ENCODE assay signal across 8 cellular contexts in the genomic region with DNA sequence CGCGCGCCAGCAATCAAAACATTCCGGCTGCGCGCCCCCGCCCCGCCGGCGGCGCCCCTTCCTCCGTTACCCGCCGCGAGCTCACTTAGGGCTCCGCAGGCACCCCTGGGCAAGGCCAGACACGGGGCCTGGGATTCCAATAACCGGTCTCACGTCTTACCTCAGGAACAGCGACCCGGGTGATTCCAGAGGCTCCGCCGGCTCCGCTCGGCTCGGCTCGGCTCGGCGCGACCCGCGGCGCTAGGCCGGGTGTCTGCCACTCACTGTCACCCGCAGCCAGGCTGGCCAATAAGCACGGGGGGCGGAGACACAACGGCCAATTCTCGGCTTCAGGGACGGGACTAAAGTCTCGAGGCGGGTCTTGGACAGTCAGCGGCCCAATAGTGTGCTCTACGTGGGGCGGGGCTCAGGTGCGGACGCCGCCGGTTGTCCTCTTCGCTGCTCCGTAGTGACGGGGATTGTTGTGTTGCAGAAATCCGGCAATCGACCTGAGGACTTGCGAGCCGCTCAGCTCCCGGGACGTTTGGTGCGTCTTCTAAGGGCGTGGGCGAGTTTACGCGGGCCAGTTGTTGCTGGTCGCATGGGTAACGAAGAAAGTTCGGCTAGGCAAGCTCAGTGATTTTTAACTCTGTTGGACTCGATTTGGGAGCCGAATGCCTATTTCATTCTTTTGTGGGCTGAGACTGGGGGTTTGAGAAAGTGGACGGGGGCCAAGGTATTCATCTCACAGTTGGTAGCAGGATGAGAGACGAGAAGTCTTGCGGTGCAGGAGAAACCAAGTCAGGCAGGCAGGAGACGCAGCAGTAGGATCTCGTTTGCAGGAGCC. TPM values are rescaled to one million over a fixed set of nuclear protein-coding genes. Genes with fewer than 3 reads are reported as not detected.
DNase-seq lines count a peak whose midpoint lies in the region; ATAC-seq, FAIRE-seq and TF ChIP-seq lines count a peak whose summit lies in the region.

A gene with protein sequence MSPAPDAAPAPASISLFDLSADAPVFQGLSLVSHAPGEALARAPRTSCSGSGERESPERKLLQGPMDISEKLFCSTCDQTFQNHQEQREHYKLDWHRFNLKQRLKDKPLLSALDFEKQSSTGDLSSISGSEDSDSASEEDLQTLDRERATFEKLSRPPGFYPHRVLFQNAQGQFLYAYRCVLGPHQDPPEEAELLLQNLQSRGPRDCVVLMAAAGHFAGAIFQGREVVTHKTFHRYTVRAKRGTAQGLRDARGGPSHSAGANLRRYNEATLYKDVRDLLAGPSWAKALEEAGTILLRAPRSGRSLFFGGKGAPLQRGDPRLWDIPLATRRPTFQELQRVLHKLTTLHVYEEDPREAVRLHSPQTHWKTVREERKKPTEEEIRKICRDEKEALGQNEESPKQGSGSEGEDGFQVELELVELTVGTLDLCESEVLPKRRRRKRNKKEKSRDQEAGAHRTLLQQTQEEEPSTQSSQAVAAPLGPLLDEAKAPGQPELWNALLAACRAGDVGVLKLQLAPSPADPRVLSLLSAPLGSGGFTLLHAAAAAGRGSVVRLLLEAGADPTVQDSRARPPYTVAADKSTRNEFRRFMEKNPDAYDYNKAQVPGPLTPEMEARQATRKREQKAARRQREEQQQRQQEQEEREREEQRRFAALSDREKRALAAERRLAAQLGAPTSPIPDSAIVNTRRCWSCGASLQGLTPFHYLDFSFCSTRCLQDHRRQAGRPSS (plus strand): TSS at position 432 of the 826 bp plus-strand sequence. CDS start 452 bp downstream, outside the sequence.
A gene with protein sequence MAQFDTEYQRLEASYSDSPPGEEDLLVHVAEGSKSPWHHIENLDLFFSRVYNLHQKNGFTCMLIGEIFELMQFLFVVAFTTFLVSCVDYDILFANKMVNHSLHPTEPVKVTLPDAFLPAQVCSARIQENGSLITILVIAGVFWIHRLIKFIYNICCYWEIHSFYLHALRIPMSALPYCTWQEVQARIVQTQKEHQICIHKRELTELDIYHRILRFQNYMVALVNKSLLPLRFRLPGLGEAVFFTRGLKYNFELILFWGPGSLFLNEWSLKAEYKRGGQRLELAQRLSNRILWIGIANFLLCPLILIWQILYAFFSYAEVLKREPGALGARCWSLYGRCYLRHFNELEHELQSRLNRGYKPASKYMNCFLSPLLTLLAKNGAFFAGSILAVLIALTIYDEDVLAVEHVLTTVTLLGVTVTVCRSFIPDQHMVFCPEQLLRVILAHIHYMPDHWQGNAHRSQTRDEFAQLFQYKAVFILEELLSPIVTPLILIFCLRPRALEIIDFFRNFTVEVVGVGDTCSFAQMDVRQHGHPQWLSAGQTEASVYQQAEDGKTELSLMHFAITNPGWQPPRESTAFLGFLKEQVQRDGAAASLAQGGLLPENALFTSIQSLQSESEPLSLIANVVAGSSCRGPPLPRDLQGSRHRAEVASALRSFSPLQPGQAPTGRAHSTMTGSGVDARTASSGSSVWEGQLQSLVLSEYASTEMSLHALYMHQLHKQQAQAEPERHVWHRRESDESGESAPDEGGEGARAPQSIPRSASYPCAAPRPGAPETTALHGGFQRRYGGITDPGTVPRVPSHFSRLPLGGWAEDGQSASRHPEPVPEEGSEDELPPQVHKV (minus strand): TSS at position 262 of the 826 bp plus-strand sequence. CDS start 1,612 bp downstream, outside the sequence.

- peak within 1 kb of the TSS; percentile 98 to 99 for H3K27ac Mint-ChIP-seq in T-cell

- no peak within 1 kb of the TSS for H3K23ac ChIP-seq in trophoblast cell (ENCODE audit: low read length)

- H4K91ac ChIP-seq in trophoblast cell (ENCODE audit: low read depth, low read length), result peak within 1 kb of the TSS; percentile 88

- H3K9ac ChIP-seq in trophoblast cell (ENCODE audit: low read length), result peak within 1 kb of the TSS; percentile 89

- H3K36me3 Mint-ChIP-seq in T-cell, result peaks cover 39% of the 10 kb centered on the region

- in situ Hi-C loops in transverse colon (cut with MboI; ENCODE audit: low pct_ligation_motif_present in 1 of 4, low pct_unique_long_range_greater_than_20kb in 1 of 4, low sequenced_read_pairs in 3 of 4), result no loop called here

- H3K4me1 Mint-ChIP-seq in T-cell, result peaks cover 56 to 77% (median 63%) of the 10 kb centered on the region in 3 donors

- peak within 1 kb of the TSS; percentile 79 for H2BK5ac ChIP-seq in trophoblast cell (ENCODE audit: low read depth, low read length, poor library complexity)

- intact Hi-C loops in transverse colon (cut with DNase I; ENCODE audit: low total_unique reads), result loop anchor here (10.0 kb wide), 2 partner anchors 65 kb away; a partner anchor contains a TSS

- H2AK5ac ChIP-seq in trophoblast cell (ENCODE audit: low read length), result peak within 1 kb of the TSS; percentile 65

- no peaks in the 10 kb centered on the region for H3K9me3 Mint-ChIP-seq in T-cell

- no peaks in the 10 kb centered on the region for H3K27me3 Mint-ChIP-seq in T-cell

- peak; percentile 98 for ATAC-seq in HG02840 (IDR thresholded peaks at IDR 0.05; ENCODE audit: low FRiP score, unreplicated experiment)
- ATAC-seq in T-cell (replicated peaks in 1 of 4), result peak; percentile 97 to 98 (median 98)

- H3K4me3 ChIP-seq in cardiac muscle cell (peak within 1 kb of the TSS; percentile 72), trophoblast cell (ENCODE audit: low read depth, low read length) (peak within 1 kb of the TSS; percentile 83), transverse colon (peak within 1 kb of the TSS; percentile 78 to 90 (median 81))

- peak within 1 kb of the TSS; percentile 19 for H2AFZ ChIP-seq in trophoblast cell (ENCODE audit: insufficient read depth, low read length, poor library complexity)

- peak within 1 kb of the TSS; percentile 97 to 99 (median 98) for H3K4me3 Mint-ChIP-seq in T-cell

- POLR2A ChIA-PET in T-cell (lab: Charles Lee), result interaction anchor here (0.6 to 2.3 kb wide), 15 partner anchors 9 to 158 kb away, joined by 3 to 15 read pairs (median 5); a partner anchor contains a TSS

- H3K4me2 ChIP-seq in trophoblast cell (ENCODE audit: low read length), result peak within 1 kb of the TSS; percentile 82

- H3K79me2 ChIP-seq in trophoblast cell (ENCODE audit: control insufficient read depth, insufficient read depth, low read length, poor library complexity), result peaks cover 11% of the 10 kb centered on the region

- no peak for TF ChIP-seq EP300 in transverse colon (IDR thresholded peaks at IDR 0.05; ENCODE audit: low read depth)

- no peak for TF ChIP-seq CTCF in cardiac muscle cell (IDR thresholded peaks at IDR 0.05; ENCODE audit: low read depth, low read length)
- peak in 1 of 5 experiments; percentile 28 for TF ChIP-seq CTCF in transverse colon (IDR thresholded peaks at IDR 0.05)

- no peak within 1 kb of the TSS for H3K27ac ChIP-seq in adipose tissue (ENCODE audit: low read depth, low read length)
- peak within 1 kb of the TSS; percentile 94 for H3K27ac ChIP-seq in cardiac muscle cell
- H3K27ac ChIP-seq in trophoblast cell (ENCODE audit: low read depth, low read length), result peak within 1 kb of the TSS; percentile 90
- peak within 1 kb of the TSS; percentile 92 to 98 (median 96) for H3K27ac ChIP-seq in transverse colon

- peaks cover 9% of the 10 kb centered on the region for H3K79me1 ChIP-seq in trophoblast cell (ENCODE audit: low read length)

- CTCF ChIA-PET in T-cell (lab: Charles Lee), result interaction anchor here in 1 of 2 donors (0.7 to 3.0 kb wide), 12 partner anchors 10 to 70 kb away, joined by 3 to 13 read pairs (median 4); a partner anchor contains a TSS

- H3K27me3 ChIP-seq in cardiac muscle cell, result no peaks in the 10 kb centered on the region
- no peaks in the 10 kb centered on the region for H3K27me3 ChIP-seq in trophoblast cell (ENCODE audit: insufficient read depth, low read length)
- no peaks in the 10 kb centered on the region for H3K27me3 ChIP-seq in transverse colon

- peak within 1 kb of the TSS; percentile 90 for H3K18ac ChIP-seq in trophoblast cell (ENCODE audit: low read length)

- H3K9me3 ChIP-seq in cardiac muscle cell (ENCODE audit: low read depth) (no peaks in the 10 kb centered on the region), trophoblast cell (ENCODE audit: insufficient read depth, low read depth, low read length) (peaks cover 2% of the 10 kb centered on the region), transverse colon (no peaks in the 10 kb centered on the region)

- H3K4ac ChIP-seq in trophoblast cell (ENCODE audit: low read depth, low read length), result peak within 1 kb of the TSS; percentile 95

- H2BK120ac ChIP-seq in trophoblast cell (ENCODE audit: insufficient read depth, low read length, poor library complexity), result peak within 1 kb of the TSS; percentile 79

- H4K8ac ChIP-seq in trophoblast cell (ENCODE audit: low read depth, low read length), result peak within 1 kb of the TSS; percentile 94

- DNase-seq in GM12891 (ENCODE audit: insufficient read length, low spot score), result peak; percentile 99
- peak; percentile 94 for DNase-seq in NCI-H1436 treated with DMSO at 0.1 percent for 48 hours (lab: John Stamatoyannopoulos, UW)
- DNase-seq in T-cell, result peak; percentile 94 to 100 (median 99)
- DNase-seq in cardiac muscle cell (ENCODE audit: low read depth in 1 of 2, low spot score in 1 of 2), result peak; percentile 100
- DNase-seq in trophoblast cell, result peak; percentile 100
- peak; percentile 99 for DNase-seq in transverse colon

- peak within 1 kb of the TSS; percentile 88 for H3K14ac ChIP-seq in trophoblast cell (ENCODE audit: low read length)

- peak within 1 kb of the TSS; percentile 59 for H2BK12ac ChIP-seq in trophoblast cell (ENCODE audit: low read length)

- peak; percentile 99 for FAIRE-seq in GM12891 (lab: Jason Lieb, UNC)

- peak within 1 kb of the TSS; percentile 90 for H4K12ac ChIP-seq in trophoblast cell (ENCODE audit: low read depth, low read length)

- H3K36me3 ChIP-seq in cardiac muscle cell (peaks cover 40% of the 10 kb centered on the region), trophoblast cell (ENCODE audit: control insufficient read depth in 1 of 2, insufficient read depth in 2 of 2, low read length in 2 of 2) (peaks cover 30 to 42% of the 10 kb centered on the region in 2 experiments), transverse colon (peaks cover 0 to 37% (median 16%) of the 10 kb centered on the region in 4 donors)

- H3K4me1 ChIP-seq in cardiac muscle cell (ENCODE audit: low read depth) (peaks cover 16% of the 10 kb centered on the region), trophoblast cell (ENCODE audit: control insufficient read depth in 1 of 2, insufficient read depth in 2 of 2, low read length in 2 of 2) (peaks cover 5 to 12% of the 10 kb centered on the region in 2 experiments), transverse colon (peaks cover 18 to 36% (median 30%) of the 10 kb centered on the region in 4 donors)

- TF ChIP-seq POLR2A in GM12891 (IDR thresholded peaks at IDR 0.05; ENCODE audit: low read depth, low read length) (peak; percentile 84), transverse colon (IDR thresholded peaks at IDR 0.05) (peak; percentile 94)

- 0 to 1% (median 0%) methylated on average over 73 of the region's 73 CpGs for WGBS in adipose tissue, 3 donors
- WGBS in trophoblast cell (ENCODE audit: extremely low coverage, insufficient coverage, insufficient read length), result no CpG with 5 or more reads among the region's 73 CpGs
- 0% methylated on average over 4 to 53 of the region's 73 CpGs for WGBS in transverse colon (ENCODE audit: low coverage in 1 of 2), 2 donors

RNA-seq across cellular contexts. Expression of the first gene that starts in this region (rescaled TPM):
- polyA plus RNA-seq in GM12891 (2012; ENCODE audit: low read depth, missing spikeins), result 55.5 TPM
- total RNA-seq in T-cell (100 to 1,000 TPM; 119 to 220 (median 194) TPM), cardiac muscle cell (100 and 139 TPM in 2 replicates), transverse colon (100 to 1,000 TPM in 2 of 4 donors, 10 to 100 TPM in 2; 64.3 to 318 (median 114) TPM)
- polyA plus RNA-seq in adipose tissue (10 to 100 TPM; 15.7 to 23.0 (median 20.7) TPM), cardiac muscle cell (135 and 175 TPM in 2 replicates)
- polyA plus RNA-seq in trophoblast cell (2013), result 36.3 and 38.3 TPM in 2 replicates

RNA-seq across cellular contexts. Expression of the second gene that starts in this region (rescaled TPM):
- 14.9 TPM for polyA plus RNA-seq in GM12891 (2012; ENCODE audit: low read depth, missing spikeins)
- total RNA-seq in T-cell (10 to 100 TPM; 52.5 to 72.9 (median 57.6) TPM), cardiac muscle cell (71.4 and 75.1 TPM in 2 replicates), transverse colon (100 to 1,000 TPM in 1 of 4 donors, 10 to 100 TPM in 3; 73.2 to 243 (median 82.7) TPM)
- polyA plus RNA-seq in adipose tissue (10 to 100 TPM; 11.4 to 32.1 (median 21.2) TPM), cardiac muscle cell (74.3 and 85.0 TPM in 2 replicates)
- polyA plus RNA-seq in trophoblast cell (2013), result 46.6 and 49.9 TPM in 2 replicates
